Comparison of ENCODE assay signal across 1 cellular context in genomic region chr10:93147281-93147680, GRCh38.
TF ChIP-seq lines count a peak whose summit lies in the region.

No MANE protein-coding gene starts in this region.

TF ChIP-seq in GM23338, 12 proteins besides CTCF, POLR2A, EP300 and RAD21 (continued from another document):
- TF ChIP-seq ZNF462 (CRISPR knock-in tag; IDR thresholded peaks at IDR 0.05): no peak
- TF ChIP-seq JUNB (IDR thresholded peaks at IDR 0.05; ENCODE audit: unreplicated experiment): no peak
- no peak for TF ChIP-seq STAT1 (IDR thresholded peaks at IDR 0.05; ENCODE audit: unreplicated experiment)
- no peak for TF ChIP-seq ETS1 (IDR thresholded peaks at IDR 0.05)
- no peak for TF ChIP-seq REST (IDR thresholded peaks at IDR 0.05; ENCODE audit: unreplicated experiment)
- TF ChIP-seq POLR2AphosphoS5 (IDR thresholded peaks at IDR 0.05; ENCODE audit: low read depth): no peak
- TF ChIP-seq CREB1 (CRISPR knock-in tag; IDR thresholded peaks at IDR 0.05; ENCODE audit: low read depth): no peak
- TF ChIP-seq EZH2phosphoT487 (IDR thresholded peaks at IDR 0.05; ENCODE audit: unreplicated experiment): no peak
- no peak for TF ChIP-seq ZNF114 (CRISPR knock-in tag; IDR thresholded peaks at IDR 0.05)
- no peak for TF ChIP-seq EZH2 (IDR thresholded peaks at IDR 0.05; ENCODE audit: low read depth, unreplicated experiment)
